ENCODE assay signal across 10 cellular contexts in the genomic region with DNA sequence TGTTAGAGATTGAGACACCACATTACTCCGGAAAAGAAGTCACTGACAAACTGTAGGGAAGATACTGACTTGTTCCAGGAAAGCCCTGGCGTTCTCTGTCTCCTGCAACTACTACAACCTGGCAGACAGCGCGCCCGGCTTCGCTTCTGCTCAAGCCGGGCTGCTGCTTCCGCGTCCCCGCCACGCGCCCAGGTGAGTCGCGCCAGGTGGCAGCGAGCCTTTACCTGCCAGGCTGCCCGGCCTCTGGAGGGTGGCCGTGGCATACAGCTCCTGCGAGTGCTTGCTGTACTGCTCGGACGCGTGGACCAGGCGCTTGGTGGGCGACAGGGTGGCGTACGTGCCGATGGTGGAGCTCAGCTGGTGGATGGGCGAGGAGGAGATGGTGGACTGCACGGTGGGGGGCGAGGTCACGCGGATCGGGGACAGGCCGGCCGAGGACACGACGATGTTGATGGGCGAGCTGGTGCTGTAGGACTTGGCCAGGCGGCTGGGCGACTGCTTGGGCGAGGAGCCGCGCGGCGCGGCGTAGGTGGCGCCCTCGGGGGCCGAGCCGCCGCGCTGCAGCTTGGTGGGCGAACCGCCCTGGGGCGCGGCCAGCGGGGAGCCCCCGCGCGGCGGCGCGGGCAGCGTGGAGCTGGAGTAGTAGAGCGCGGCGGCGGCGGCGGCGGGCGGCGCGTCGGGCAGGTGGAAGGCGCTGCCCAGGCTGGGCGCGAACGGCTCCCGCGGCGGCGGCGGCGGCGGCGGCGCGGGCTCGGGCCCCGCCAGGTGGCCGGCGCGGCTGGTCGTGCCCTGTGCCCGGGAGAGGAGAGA.
DNase-seq lines count a peak whose midpoint lies in the region; ATAC-seq, FAIRE-seq and TF ChIP-seq lines count a peak whose summit lies in the region.
"Had no signal": no experiment of that assay in that cellular context is flagged by ENCODE, and none has a peak within 500 bp of the region (broad histone marks: within the 10 kb centered on the region; RNA-seq: fewer than 3 reads in every experiment).

No MANE protein-coding gene starts in this region.

- peaks cover 26% of the 10 kb centered on the region for H3K4me1 ChIP-seq in HUES64 (ENCODE audit: insufficient read depth, low read length)
- H3K4me1 ChIP-seq in keratinocyte (ENCODE audit: control insufficient read depth, extremely low read depth, insufficient read depth, low read length) = no peaks in the 10 kb centered on the region
- peaks cover 0 to 14% (median 4%) of the 10 kb centered on the region in 6 donors for H3K4me1 ChIP-seq in spleen
- H3K4me1 ChIP-seq in uterus = no peaks in the 10 kb centered on the region

- no peak overlapping the region for H3K27ac ChIP-seq in HUES64 (ENCODE audit: low read depth, low read length)
- H3K27ac ChIP-seq in keratinocyte (ENCODE audit: control insufficient read depth, insufficient read depth, low read length) = no peak overlapping the region
- no peak overlapping the region for H3K27ac ChIP-seq in spleen
- no peak overlapping the region for H3K27ac ChIP-seq in uterus

- dilution Hi-C loops in keratinocyte (cut with MboI; ENCODE audit: extremely low pct_ligation_motif_present, low sequenced_read_pairs) = no loop called here

- H2AFZ ChIP-seq in keratinocyte (ENCODE audit: control insufficient read depth, low read length) = peak overlapping the region; percentile 43

- ATAC-seq in GM19328 (IDR thresholded peaks at IDR 0.05; ENCODE audit: unreplicated experiment) = no peak

- TF ChIP-seq CTCF in keratinocyte (optimal IDR thresholded peaks at IDR 0.05 in 1 of 3, IDR thresholded peaks at IDR 0.05 in 1 of 3, conservative IDR thresholded peaks at IDR 0.05 in 1 of 3; ENCODE audit: extremely low read depth in 1 of 3, insufficient read depth in 2 of 3, low read length in 3 of 3) (no peak), spleen (IDR thresholded peaks at IDR 0.05 in 8 of 11, conservative IDR thresholded peaks at IDR 0.05 in 3 of 11) (no peak), uterus (IDR thresholded peaks at IDR 0.05) (no peak)

- intact Hi-C loops in spleen (cut with DNase I; ENCODE audit: low total_unique reads) (no loop called here), uterus (cut with DNase I; ENCODE audit: low total_unique reads) (no loop called here)

- H3K9ac ChIP-seq in HUES64 (ENCODE audit: low read depth, low read length) = peak overlapping the region; percentile 51; the same call in 1 of the 2 replicates
- H3K9ac ChIP-seq in keratinocyte (ENCODE audit: control insufficient read depth, extremely low read depth, insufficient read depth, low read length) = no peak overlapping the region

- H3K4me2 ChIP-seq in keratinocyte (ENCODE audit: control insufficient read depth, extremely low read depth, insufficient read depth, low read depth, low read length) = peak overlapping the region; percentile 25

- no peak for FAIRE-seq in keratinocyte (lab: Jason Lieb, UNC)

- no peaks in the 10 kb centered on the region for H3K79me2 ChIP-seq in keratinocyte (ENCODE audit: control insufficient read depth, insufficient read depth, low read length)

- no peaks in the 10 kb centered on the region for H4K20me1 ChIP-seq in keratinocyte (ENCODE audit: control insufficient read depth, extremely low read depth, insufficient read depth, low read length)

- H3K9me3 ChIP-seq in HUES64 (ENCODE audit: insufficient read depth, low read depth, low read length) = no peaks in the 10 kb centered on the region
- no peaks in the 10 kb centered on the region for H3K9me3 ChIP-seq in keratinocyte (ENCODE audit: control insufficient read depth, low read depth, low read length)
- H3K9me3 ChIP-seq in spleen = no peaks in the 10 kb centered on the region
- no peaks in the 10 kb centered on the region for H3K9me3 ChIP-seq in uterus

- peak overlapping the region; percentile 61 for H3K4me3 ChIP-seq in HUES64 (ENCODE audit: low read length)
- no peak overlapping the region for H3K4me3 ChIP-seq in keratinocyte (ENCODE audit: control insufficient read depth in 2 of 3, extremely low read depth in 1 of 3, insufficient read depth in 2 of 3, low read depth in 1 of 3, low read length in 3 of 3)
- H3K4me3 ChIP-seq in spleen = peak overlapping the region in 5 of 8 donors; percentile 19 to 65 (median 20)
- peak overlapping the region in 1 of 2 donors; percentile 14 for H3K4me3 ChIP-seq in uterus

- H3K36me3 ChIP-seq in HUES64 (ENCODE audit: insufficient read depth, low read length) (no peaks in the 10 kb centered on the region), keratinocyte (ENCODE audit: control insufficient read depth in 2 of 2, extremely low read depth in 1 of 2, insufficient read depth in 2 of 2, low read length in 2 of 2) (no peaks in the 10 kb centered on the region), spleen (no peaks in the 10 kb centered on the region), uterus (no peaks in the 10 kb centered on the region)

- 2% methylated on average over 96 of the region's 96 CpGs for WGBS in HUES64
- WGBS in spleen, 5 donors = 9 to 27% (median 9%) methylated on average over 18 to 96 of the region's 96 CpGs

- H3K9me1 ChIP-seq in keratinocyte (ENCODE audit: control insufficient read depth, extremely low read depth, insufficient read depth, low read length) = no peaks in the 10 kb centered on the region

- DNase-seq in astrocyte of the hippocampus (ENCODE audit: low read depth, low spot score) (peak; percentile 69), keratinocyte (ENCODE audit: low read depth, low spot score) (no peak), spleen (no peak), uterus (no peak), T-helper 1 cell (no peak), CD1c-positive myeloid dendritic cell (ENCODE audit: extremely low spot score) (no peak)
- DNase-seq: activated B cell treated with CpG ODN at 0.5 μM for 24 hours, naive B cell had no signal

- H3K27me3 ChIP-seq in HUES64 (ENCODE audit: insufficient read depth, low read length) (peaks cover 71% of the 10 kb centered on the region), keratinocyte (ENCODE audit: control insufficient read depth, extremely low read depth, insufficient read depth, low read length) (peaks cover 32% of the 10 kb centered on the region), spleen (replicated peaks in 1 of 7) (peaks cover 0 to 52% (median 19%) of the 10 kb centered on the region in 7 donors), uterus (peaks cover 0 to 16% of the 10 kb centered on the region in 2 donors)

- TF ChIP-seq POLR2A in spleen (IDR thresholded peaks at IDR 0.05) = no peak
- no peak for TF ChIP-seq POLR2A in uterus (IDR thresholded peaks at IDR 0.05)

Comparison
In these comparisons a context has a peak if more than half of its experiments do, and no peak if none do; other contexts are left out.
1. H3K4me3 ChIP-seq: peak in HUES64 (single experiment) and spleen (5 of 8); none in keratinocyte (0 of 3).